12 cellular contexts compared by ENCODE assay signal in the genomic region with DNA sequence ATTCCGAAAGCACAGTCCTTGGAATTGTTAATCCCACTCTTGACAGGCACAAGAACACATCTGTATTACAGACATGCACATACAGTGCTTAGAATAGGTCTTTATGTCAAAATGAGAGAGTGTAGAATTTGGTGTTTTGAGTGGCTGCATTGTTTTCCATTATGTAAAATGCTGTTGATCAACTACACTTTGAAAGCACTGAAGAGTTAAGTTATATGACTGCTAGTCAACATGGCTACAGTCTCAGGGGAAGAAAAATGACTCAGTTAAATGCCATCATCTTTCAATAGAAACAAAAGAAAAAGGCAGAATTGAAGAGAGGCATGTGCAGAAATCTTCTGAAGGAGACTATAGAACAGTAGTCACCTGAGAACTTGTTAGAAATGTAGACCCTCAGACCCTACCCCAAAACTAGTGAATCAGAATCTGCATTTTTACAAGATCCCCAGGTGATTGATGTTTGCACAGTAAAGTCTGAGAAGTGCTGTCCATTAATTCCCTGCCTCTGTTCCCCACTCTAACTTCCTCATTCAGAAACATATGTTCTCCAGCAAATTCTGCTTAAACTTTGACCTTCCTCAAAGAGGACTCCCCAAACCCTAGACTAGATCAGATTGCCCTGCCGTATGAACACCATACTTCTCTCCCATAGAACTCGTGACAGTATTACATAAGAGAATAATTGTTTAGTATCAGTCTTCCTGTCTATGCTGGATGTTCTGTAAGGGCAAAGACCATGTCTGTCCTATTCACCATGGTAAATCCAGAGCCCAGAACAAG. TPM values are rescaled to one million over a fixed set of nuclear protein-coding genes. Genes with fewer than 3 reads are reported as not detected.
DNase-seq lines count a peak whose midpoint lies in the region; ATAC-seq and TF ChIP-seq lines count a peak whose summit lies in the region.
"Had no signal": no experiment of that assay in that cellular context is flagged by ENCODE, and none has a peak within 500 bp of the region (broad histone marks: within the 10 kb centered on the region; RNA-seq: fewer than 3 reads in every experiment).

No MANE protein-coding gene starts in this region.

- ATAC-seq in activated naive CD8-positive, alpha-beta T cell treated with anti-CD3 and anti-CD28 coated beads, Interleukin-2, amount 50 U/mL, for 24 hours: peak; percentile 21

- H3K4me2 ChIP-seq in mesenchymal stem cell (ENCODE audit: low read length, poor library complexity, severe bottlenecking): no peak overlapping the region

- H3K79me1 ChIP-seq in mesenchymal stem cell (replicated peaks; ENCODE audit: low read length, poor library complexity, severe bottlenecking): peaks cover 3% of the 10 kb centered on the region

- H3K4me3 ChIP-seq in mesenchymal stem cell (ENCODE audit: insufficient read depth in 1 of 2, low read depth in 1 of 2, low read length in 2 of 2): no peak overlapping the region
- H3K4me3 ChIP-seq in dorsolateral prefrontal cortex: peak overlapping the region in 2 of 59 donors; percentile 3 to 11

- peak overlapping the region; percentile 84 for H3K27ac Mint-ChIP-seq in activated naive CD8-positive, alpha-beta T cell treated with anti-CD3 and anti-CD28 coated beads, Interleukin-2, amount 50 U/mL, for 24 hours

- DNase-seq in COLO829 (ENCODE audit: low spot score): peak; percentile 77
- peak; percentile 40 for DNase-seq in KBM-7
- DNase-seq in activated naive CD8-positive, alpha-beta T cell treated with anti-CD3 and anti-CD28 coated beads, Interleukin-2, amount 50 U/mL, for 24 hours: no peak
- peak; percentile 46 for DNase-seq in mesenchymal stem cell
- no peak for DNase-seq in inferior parietal cortex (ENCODE audit: extremely low spot score)
- DNase-seq in dorsolateral prefrontal cortex: no peak
- DNase-seq in putamen (ENCODE audit: low spot score): no peak
- DNase-seq: erythroblast, NCI-H526 had no signal

- peak overlapping the region; percentile 59 for H3K9ac ChIP-seq in mesenchymal stem cell (ENCODE audit: low read length)

- peaks cover 49% of the 10 kb centered on the region for H3K4me1 Mint-ChIP-seq in activated naive CD8-positive, alpha-beta T cell treated with anti-CD3 and anti-CD28 coated beads, Interleukin-2, amount 50 U/mL, for 24 hours

- no peak overlapping the region for H2BK12ac ChIP-seq in mesenchymal stem cell (ENCODE audit: low read length in 2 of 2)

- H3K27me3 ChIP-seq in mesenchymal stem cell (ENCODE audit: control insufficient read depth in 1 of 2, insufficient read depth in 1 of 2, low read length in 2 of 2) (no peaks in the 10 kb centered on the region), dorsolateral prefrontal cortex (no peaks in the 10 kb centered on the region)

- H2BK5ac ChIP-seq in mesenchymal stem cell (ENCODE audit: low read depth, low read length, poor library complexity, severe bottlenecking): no peak overlapping the region

- H3K9me3 Mint-ChIP-seq in activated naive CD8-positive, alpha-beta T cell treated with anti-CD3 and anti-CD28 coated beads, Interleukin-2, amount 50 U/mL, for 24 hours: no peaks in the 10 kb centered on the region
- H3K9me3 Mint-ChIP-seq: activated naive CD4-positive, alpha-beta T cell treated with anti-CD3 and anti-CD28 coated beads, Interleukin-2, amount 50 U/mL, for 24 hours had no signal

- H3K4me1 ChIP-seq in mesenchymal stem cell (ENCODE audit: control insufficient read depth, insufficient read depth, low read depth, low read length): peaks cover 13% of the 10 kb centered on the region

- H3K9me3 ChIP-seq in mesenchymal stem cell (ENCODE audit: control insufficient read depth, low read length): no peaks in the 10 kb centered on the region

- H2AK5ac ChIP-seq in mesenchymal stem cell (ENCODE audit: low read length, severe bottlenecking): no peak overlapping the region

- peak overlapping the region; percentile 31 for H3K27ac ChIP-seq in mesenchymal stem cell (ENCODE audit: low read length, poor library complexity, severe bottlenecking)
- H3K27ac ChIP-seq in dorsolateral prefrontal cortex: peak overlapping the region in 7 of 59 donors; percentile 2 to 48 (median 42)

- no peak overlapping the region for H3K4ac ChIP-seq in mesenchymal stem cell (ENCODE audit: low read depth in 1 of 2, low read length in 2 of 2)

- no peak overlapping the region for H4K91ac ChIP-seq in mesenchymal stem cell (ENCODE audit: low read length)

- H2AFZ ChIP-seq in mesenchymal stem cell (ENCODE audit: low read depth, low read length): no peak overlapping the region

- H3K18ac ChIP-seq in mesenchymal stem cell (ENCODE audit: low read depth in 1 of 2, low read length in 2 of 2): no peak overlapping the region

- H4K8ac ChIP-seq in mesenchymal stem cell (ENCODE audit: low read length): no peak overlapping the region

- no CpG with 5 or more reads among the region's 3 CpGs for WGBS in mesenchymal stem cell

- H2BK15ac ChIP-seq in mesenchymal stem cell (ENCODE audit: low read depth, poor library complexity, severe bottlenecking): no peak overlapping the region

- H3K27me3 Mint-ChIP-seq in activated naive CD8-positive, alpha-beta T cell treated with anti-CD3 and anti-CD28 coated beads, Interleukin-2, amount 50 U/mL, for 24 hours: no peaks in the 10 kb centered on the region
- H3K27me3 Mint-ChIP-seq: activated naive CD4-positive, alpha-beta T cell treated with anti-CD3 and anti-CD28 coated beads, Interleukin-2, amount 50 U/mL, for 24 hours had no signal

- no peak overlapping the region for H3K23ac ChIP-seq in mesenchymal stem cell (ENCODE audit: low read length in 2 of 2)

- TF ChIP-seq CTCF in dorsolateral prefrontal cortex (IDR thresholded peaks at IDR 0.05 in 54 of 56, conservative IDR thresholded peaks at IDR 0.05 in 2 of 56; ENCODE audit: low read depth in 1 of 56, partially characterized antibody in 56 of 56): no peak

- intact Hi-C loops in dorsolateral prefrontal cortex (cut with DNase I): no loop called here

- no peak overlapping the region for H3K4me3 Mint-ChIP-seq in activated naive CD8-positive, alpha-beta T cell treated with anti-CD3 and anti-CD28 coated beads, Interleukin-2, amount 50 U/mL, for 24 hours

- in situ Hi-C loops in KBM-7 (cut with MboI; ENCODE audit: low pct_unique_long_range_greater_than_20kb, low sequenced_read_pairs): no loop called here

- no peak overlapping the region for H3K14ac ChIP-seq in mesenchymal stem cell (ENCODE audit: low read length in 2 of 2)

- peaks cover 4 to 5% of the 10 kb centered on the region in 2 experiments for H3K36me3 ChIP-seq in mesenchymal stem cell (ENCODE audit: control insufficient read depth in 1 of 2, insufficient read depth in 2 of 2, low read depth in 1 of 2, low read length in 2 of 2)

- peaks cover 51% of the 10 kb centered on the region for H3K36me3 Mint-ChIP-seq in activated naive CD8-positive, alpha-beta T cell treated with anti-CD3 and anti-CD28 coated beads, Interleukin-2, amount 50 U/mL, for 24 hours (ENCODE audit: low read depth)

- no peak overlapping the region for H2BK120ac ChIP-seq in mesenchymal stem cell (ENCODE audit: low read depth, low read length)

RNA-seq across cellular contexts. Expression of gene SND1, which starts 15.9 kb away (rescaled TPM):
- 120 TPM for polyA plus RNA-seq in mesenchymal stem cell (2013, experiment 1 of 2)
- polyA plus RNA-seq in mesenchymal stem cell (2013, experiment 2 of 2): 115 TPM
- total RNA-seq in dorsolateral prefrontal cortex: 100 to 1,000 TPM in 101 of 120 experiments, 10 to 100 TPM in 19; 72.4 to 152 (median 112) TPM

RNA-seq across cellular contexts. Expression of gene PAX4, which starts 50.0 kb away (rescaled TPM):
- not detected for polyA plus RNA-seq in mesenchymal stem cell (2013, experiment 1 of 2)
- polyA plus RNA-seq in mesenchymal stem cell (2013, experiment 2 of 2): not detected
- under 1 TPM in 1 of 120 experiments, not detected in 119; 0.36 TPM for total RNA-seq in dorsolateral prefrontal cortex
- total RNA-seq: kidney epithelial cell, posterior vena cava had no signal

Comparison
In these comparisons a context has a peak if more than half of its experiments do, and no peak if none do; other contexts are left out.
1. DNase-seq: peak in COLO829 (single experiment), KBM-7 (single experiment) and mesenchymal stem cell (single experiment); none in activated naive CD8-positive, alpha-beta T cell treated with anti-CD3 and anti-CD28 coated beads, Interleukin-2, amount 50 U/mL, for 24 hours (single experiment), inferior parietal cortex (single experiment), dorsolateral prefrontal cortex (0 of 10) and putamen (single experiment).